ENCODE assay signal across 24 cellular contexts in genomic region chr16:57567691-57568090, GRCh38. TPM values are rescaled to one million over a fixed set of nuclear protein-coding genes. Genes with fewer than 3 reads are reported as not detected.
"Had no signal": no experiment of that assay in that cellular context is flagged by ENCODE, and none has a peak within 500 bp of the region (broad histone marks: within the 10 kb centered on the region; RNA-seq: fewer than 3 reads in every experiment).

No MANE protein-coding gene starts in this region.

- H3K27ac ChIP-seq: breast epithelium, esophagus muscularis mucosa, gastroesophageal sphincter, pancreas, right lobe of liver, suprapubic skin had no signal

- H3K4me1 ChIP-seq: breast epithelium, esophagus muscularis mucosa, gastroesophageal sphincter, pancreas, right lobe of liver, suprapubic skin had no signal

- ATAC-seq: activated CD4-positive, CD25-positive, alpha-beta regulatory T cell treated with anti-CD3 and anti-CD28 coated beads, Interleukin-2, amount 50 U/mL, for 24 hours; activated T-helper 17 cell treated with anti-CD3 and anti-CD28 coated beads, Interleukin-2, amount 50 U/mL, for 72 hours; gastroesophageal sphincter; pancreas; right lobe of liver; stimulated activated naive CD8-positive, alpha-beta T cell treated with anti-CD3 and anti-CD28 coated beads, Interleukin-15, amount 100 ng/mL, for 72 hours had no signal

- H3K9me3 ChIP-seq: breast epithelium, esophagus muscularis mucosa, gastroesophageal sphincter, pancreas, right lobe of liver, suprapubic skin had no signal

- H3K27me3 ChIP-seq: breast epithelium, pancreas, right lobe of liver had no signal

- H3K4me1 Mint-ChIP-seq: activated CD4-positive, alpha-beta T cell treated with anti-CD3 and anti-CD28 coated beads, Interleukin-2, amount 10 ng/mL, durations not matched to agents 7 days and 5 days; neural crest cell had no signal

- DNase-seq: activated CD4-positive, alpha-beta T cell treated with anti-CD3 and anti-CD28 coated beads, Interleukin-2, amount 10 ng/mL, durations not matched to agents 7 days and 5 days; activated naive CD4-positive, alpha-beta T cell treated with Interleukin-2 at 50 U/mL for 16 hours; activated naive CD8-positive, alpha-beta T cell treated with anti-CD3 and anti-CD28 coated beads, Interleukin-2, amount 10 ng/mL, durations not matched to agents 7 days and 5 days; activated T-cell treated with anti-CD3 and anti-CD28 coated beads, Interleukin-2, amount 50 U/mL, for 1 hour; effector CD4-positive, alpha-beta T cell; pancreas; right lobe of liver; small intestine; stimulated activated CD4-positive, alpha-beta T cell treated with anti-CD3 and anti-CD28 coated beads, Interleukin-15, amount 100 ng/mL, for 24 hours; stimulated activated CD4-positive, alpha-beta T cell treated with anti-CD3 and anti-CD28 coated beads, Interleukin-2, amount 100 ng/mL, for 48 hours; stimulated activated naive CD8-positive, alpha-beta T cell treated with anti-CD3 and anti-CD28 coated beads, Interleukin-15, amount 100 ng/mL, for 72 hours; trophoblast cell had no signal

- H3K4me3 Mint-ChIP-seq: activated CD4-positive, alpha-beta T cell treated with anti-CD3 and anti-CD28 coated beads, Interleukin-2, amount 10 ng/mL, durations not matched to agents 7 days and 5 days; activated naive CD8-positive, alpha-beta T cell treated with anti-CD3 and anti-CD28 coated beads, Interleukin-2, amount 10 ng/mL, durations not matched to agents 7 days and 5 days; activated T-helper 17 cell treated with anti-CD3 and anti-CD28 coated beads, Interleukin-2, amount 50 U/mL, for 72 hours; neural crest cell; stimulated activated naive CD8-positive, alpha-beta T cell treated with anti-CD3 and anti-CD28 coated beads, Interleukin-15, amount 100 ng/mL, for 72 hours had no signal

- H3K4me3 ChIP-seq: breast epithelium, esophagus muscularis mucosa, gastroesophageal sphincter, lung, pancreas, right lobe of liver, suprapubic skin had no signal

- H3K27ac Mint-ChIP-seq: activated CD4-positive, alpha-beta T cell treated with anti-CD3 and anti-CD28 coated beads, Interleukin-2, amount 10 ng/mL, durations not matched to agents 7 days and 5 days; activated T-helper 17 cell treated with anti-CD3 and anti-CD28 coated beads, Interleukin-2, amount 50 U/mL, for 72 hours had no signal

- FAIRE-seq: endothelial cell of umbilical vein, islet of Langerhans, pancreas, small intestine had no signal

- H3K27me3 Mint-ChIP-seq: activated CD4-positive, alpha-beta T cell treated with anti-CD3 and anti-CD28 coated beads, Interleukin-2, amount 10 ng/mL, durations not matched to agents 7 days and 5 days; activated naive CD8-positive, alpha-beta T cell treated with anti-CD3 and anti-CD28 coated beads, Interleukin-2, amount 10 ng/mL, durations not matched to agents 7 days and 5 days; activated T-helper 17 cell treated with anti-CD3 and anti-CD28 coated beads, Interleukin-2, amount 50 U/mL, for 72 hours; stimulated activated naive CD8-positive, alpha-beta T cell treated with anti-CD3 and anti-CD28 coated beads, Interleukin-15, amount 100 ng/mL, for 72 hours had no signal

- H3K36me3 ChIP-seq: breast epithelium, esophagus muscularis mucosa, gastroesophageal sphincter, pancreas, right lobe of liver, suprapubic skin had no signal

RNA-seq across cellular contexts. Expression of gene ADGRG5, which starts 25.2 kb away (rescaled TPM):
- total RNA-seq: endothelial cell of umbilical vein, myocyte, pulmonary artery endothelial cell had no signal
